ENCODE assay signal across 17 cellular contexts in the genomic region with DNA sequence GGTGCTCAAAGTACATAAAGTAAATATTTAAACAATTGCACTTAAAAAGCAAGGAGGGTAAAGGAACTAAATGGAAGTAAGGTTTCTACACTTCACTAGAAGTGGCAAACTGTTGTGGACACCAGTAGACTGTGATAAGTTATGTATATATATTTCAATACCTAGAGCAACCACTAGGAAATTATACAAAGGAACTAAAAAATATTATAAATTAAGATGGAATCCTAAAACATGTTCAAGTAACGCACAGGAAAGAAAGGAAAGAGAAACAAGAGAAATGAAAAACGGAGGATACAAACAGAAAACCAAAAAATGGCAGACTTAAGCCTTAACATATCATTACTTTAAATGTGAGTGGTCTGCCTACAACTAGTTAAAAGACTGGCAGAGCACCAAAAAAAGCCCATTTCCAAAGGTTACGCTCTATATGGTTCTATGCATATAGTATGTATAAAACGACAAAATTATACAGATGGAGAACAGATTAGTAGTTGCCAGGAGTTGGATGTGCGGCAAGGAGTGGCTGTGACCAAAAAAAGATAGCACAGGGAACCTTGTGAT. TPM values are rescaled to one million over a fixed set of nuclear protein-coding genes. Genes with fewer than 3 reads are reported as not detected.
DNase-seq lines count a peak whose midpoint lies in the region; ATAC-seq, FAIRE-seq and TF ChIP-seq lines count a peak whose summit lies in the region.
"Had no signal": no experiment of that assay in that cellular context is flagged by ENCODE, and none has a peak within 500 bp of the region (broad histone marks: within the 10 kb centered on the region; RNA-seq: fewer than 3 reads in every experiment).

No MANE protein-coding gene starts in this region.

- intact Hi-C loops in colonic mucosa (cut with DNase I), result no loop called here
- intact Hi-C loops in kidney (cut with DNase I), result no loop called here

- no peak overlapping the region for H2BK120ac ChIP-seq in H9 (ENCODE audit: low read depth, low read length, poor library complexity, severe bottlenecking)

- TF ChIP-seq CTCF in BE2C (IDR thresholded peaks at IDR 0.05; ENCODE audit: low read depth, low read length) (peak; percentile 5; the same call in 1 of the 2 replicates), H9 (conservative IDR thresholded peaks at IDR 0.05) (peak; percentile 44; the same call in 2 of the 3 replicates), colonic mucosa (IDR thresholded peaks at IDR 0.05) (peak; percentile 15), mesothelial cell of epicardium (IDR thresholded peaks at IDR 0.05; ENCODE audit: unreplicated experiment) (peak; percentile 79), kidney (IDR thresholded peaks at IDR 0.05; ENCODE audit: borderline replicate concordance, extremely low read depth, insufficient read depth) (no peak)

- H3K27ac ChIP-seq in H9 (ENCODE audit: insufficient read length, low read depth, low read length) (no peak overlapping the region), colonic mucosa (no peak overlapping the region), kidney (ENCODE audit: low read depth in 2 of 2, low read length in 2 of 2) (no peak overlapping the region)
- H3K27ac ChIP-seq: esophagus muscularis mucosa, skin epidermis had no signal

- no peaks in the 10 kb centered on the region for H3K36me3 ChIP-seq in BE2C
- H3K36me3 ChIP-seq in colonic mucosa, result no peaks in the 10 kb centered on the region
- no peaks in the 10 kb centered on the region for H3K36me3 ChIP-seq in kidney (ENCODE audit: control insufficient read depth in 1 of 2, insufficient read depth in 2 of 2, low read length in 2 of 2)

- H3K23me2 ChIP-seq in H9 (ENCODE audit: insufficient read length, low read depth, low read length, poor library complexity, severe bottlenecking), result no peaks in the 10 kb centered on the region

- no peak overlapping the region for H3K4me3 Mint-ChIP-seq in H9
- H3K4me3 Mint-ChIP-seq in mesothelial cell of epicardium, result no peak overlapping the region
- H3K4me3 Mint-ChIP-seq in activated naive CD8-positive, alpha-beta T cell treated with anti-CD3 and anti-CD28 coated beads, Interleukin-2, amount 50 U/mL, for 24 hours, result no peak overlapping the region
- H3K4me3 Mint-ChIP-seq: activated naive CD8-positive, alpha-beta T cell treated with anti-CD3 and anti-CD28 coated beads, Interleukin-2, amount 10 ng/mL, durations not matched to agents 7 days and 5 days had no signal

- H3K4me1 Mint-ChIP-seq in H9 (peaks cover 14 to 19% of the 10 kb centered on the region in 2 experiments), mesothelial cell of epicardium (no peaks in the 10 kb centered on the region)
- H3K4me1 Mint-ChIP-seq in activated naive CD8-positive, alpha-beta T cell treated with anti-CD3 and anti-CD28 coated beads, Interleukin-2, amount 50 U/mL, for 24 hours, result peaks cover 11% of the 10 kb centered on the region

- H3K79me1 ChIP-seq in H9 (ENCODE audit: insufficient read depth, low read depth, low read length, poor library complexity, severe bottlenecking), result no peaks in the 10 kb centered on the region

- no peak overlapping the region for H3K56ac ChIP-seq in H9 (ENCODE audit: insufficient read length, low read depth, low read length)

- no peak overlapping the region for H2BK20ac ChIP-seq in H9 (ENCODE audit: low read depth, low read length, poor library complexity, severe bottlenecking)

- peaks cover 3 to 7% of the 10 kb centered on the region in 2 experiments; a peak in 3 of 5 replicates for H3K9me3 Mint-ChIP-seq in H9
- peaks cover 39% of the 10 kb centered on the region for H3K9me3 Mint-ChIP-seq in mesothelial cell of epicardium
- H3K9me3 Mint-ChIP-seq in activated naive CD8-positive, alpha-beta T cell treated with anti-CD3 and anti-CD28 coated beads, Interleukin-2, amount 50 U/mL, for 24 hours, result peaks cover 16% of the 10 kb centered on the region

- no peaks in the 10 kb centered on the region for H4K20me1 ChIP-seq in H9 (ENCODE audit: control insufficient read depth, insufficient read depth, insufficient read length)

- no peak overlapping the region for H2AK5ac ChIP-seq in H9 (ENCODE audit: insufficient read length, low read length)

- H3K14ac ChIP-seq in H9 (ENCODE audit: insufficient read depth, low read length), result no peak overlapping the region

- H3K27me3 Mint-ChIP-seq in H9 (ENCODE audit: low read depth) (no peaks in the 10 kb centered on the region), mesothelial cell of epicardium (ENCODE audit: low read depth) (no peaks in the 10 kb centered on the region)
- H3K27me3 Mint-ChIP-seq in activated naive CD8-positive, alpha-beta T cell treated with anti-CD3 and anti-CD28 coated beads, Interleukin-2, amount 50 U/mL, for 24 hours, result no peaks in the 10 kb centered on the region
- H3K27me3 Mint-ChIP-seq: activated naive CD8-positive, alpha-beta T cell treated with anti-CD3 and anti-CD28 coated beads, Interleukin-2, amount 10 ng/mL, durations not matched to agents 7 days and 5 days had no signal

- H2BK15ac ChIP-seq in H9 (ENCODE audit: low read depth, low read length), result no peak overlapping the region

- H4K8ac ChIP-seq in H9 (replicated peaks; ENCODE audit: insufficient read length, low read depth, low read length), result no peak overlapping the region

- H3K79me2 ChIP-seq in H9 (ENCODE audit: insufficient read depth, low read length), result no peaks in the 10 kb centered on the region

- H3K36me3 Mint-ChIP-seq in H9 (ENCODE audit: insufficient read depth in 1 of 3, low read depth in 3 of 3) (peaks cover 7 to 23% (median 19%) of the 10 kb centered on the region in 3 experiments), mesothelial cell of epicardium (peaks cover 55% of the 10 kb centered on the region)
- peaks cover 57% of the 10 kb centered on the region for H3K36me3 Mint-ChIP-seq in activated naive CD8-positive, alpha-beta T cell treated with anti-CD3 and anti-CD28 coated beads, Interleukin-2, amount 50 U/mL, for 24 hours (ENCODE audit: low read depth)

- H3K9ac ChIP-seq in H9 (ENCODE audit: extremely low read depth, insufficient read length, low read length), result no peak overlapping the region
- no peak overlapping the region for H3K9ac ChIP-seq in colonic mucosa (ENCODE audit: low read depth in 2 of 2, low read length in 2 of 2)
- no peak overlapping the region for H3K9ac ChIP-seq in kidney (ENCODE audit: low read length in 2 of 2)

- no peak overlapping the region for H2AFZ ChIP-seq in H9 (ENCODE audit: low read length)

- no peak overlapping the region for H3K23ac ChIP-seq in H9 (ENCODE audit: insufficient read length, low read depth, low read length)

- H3T11ph ChIP-seq in H9 (ENCODE audit: low read length), result no peak overlapping the region

- H3K27ac Mint-ChIP-seq in H9, result no peak overlapping the region
- no peak overlapping the region for H3K27ac Mint-ChIP-seq in mesothelial cell of epicardium
- no peak overlapping the region for H3K27ac Mint-ChIP-seq in activated naive CD8-positive, alpha-beta T cell treated with anti-CD3 and anti-CD28 coated beads, Interleukin-2, amount 50 U/mL, for 24 hours
- H3K27ac Mint-ChIP-seq: activated naive CD8-positive, alpha-beta T cell treated with anti-CD3 and anti-CD28 coated beads, Interleukin-2, amount 10 ng/mL, durations not matched to agents 7 days and 5 days had no signal

- H3K4me1 ChIP-seq in BE2C (no peaks in the 10 kb centered on the region), H9 (ENCODE audit: insufficient read depth, low read length) (no peaks in the 10 kb centered on the region; the same call in 1 of the 2 replicates), colonic mucosa (no peaks in the 10 kb centered on the region), kidney (ENCODE audit: control insufficient read depth in 1 of 2, insufficient read depth in 1 of 2, low read depth in 1 of 2, low read length in 2 of 2) (no peaks in the 10 kb centered on the region)
- H3K4me1 ChIP-seq: esophagus muscularis mucosa had no signal

- H3K4me3 ChIP-seq in BE2C (ENCODE audit: low read depth, low read length) (no peak overlapping the region), colonic mucosa (no peak overlapping the region), kidney (ENCODE audit: low read length in 2 of 2) (no peak overlapping the region)
- H3K4me3 ChIP-seq: esophagus muscularis mucosa, skin epidermis had no signal

- no peaks in the 10 kb centered on the region for H3K9me3 ChIP-seq in BE2C
- no peaks in the 10 kb centered on the region for H3K9me3 ChIP-seq in H9 (ENCODE audit: control insufficient read depth, low read depth, low read length)
- no peaks in the 10 kb centered on the region for H3K9me3 ChIP-seq in colonic mucosa
- H3K9me3 ChIP-seq in kidney (ENCODE audit: control insufficient read depth in 1 of 2, low read length in 2 of 2), result no peaks in the 10 kb centered on the region
- H3K9me3 ChIP-seq: esophagus muscularis mucosa had no signal

- no peak overlapping the region for H2BK5ac ChIP-seq in H9 (ENCODE audit: insufficient read length, low read length)

- H4K91ac ChIP-seq in H9 (ENCODE audit: insufficient read length, low read depth, low read length), result no peak overlapping the region

- H3K18ac ChIP-seq in H9 (ENCODE audit: insufficient read length, low read depth, low read length), result no peak overlapping the region

- no peak for DNase-seq in BE2C
- DNase-seq in H9, result no peak
- no peak for DNase-seq in colonic mucosa
- DNase-seq in mesothelial cell of epicardium (ENCODE audit: low spot score in 2 of 2, unreplicated experiment in 2 of 2), result no peak
- no peak for DNase-seq in activated naive CD4-positive, alpha-beta T cell treated with anti-CD3 and anti-CD28 coated beads, Interleukin-2, amount 50 U/mL, for 16 hours
- DNase-seq in activated T-cell treated with anti-CD3 and anti-CD28 coated beads, Interleukin-2, amount 50 U/mL, for 1 hour, result no peak
- DNase-seq in kidney, result no peak
- DNase-seq in activated naive CD8-positive, alpha-beta T cell treated with anti-CD3 and anti-CD28 coated beads, Interleukin-2, amount 50 U/mL, for 24 hours, result no peak
- DNase-seq: activated naive CD8-positive, alpha-beta T cell treated with anti-CD3 and anti-CD28 coated beads, Interleukin-2, amount 10 ng/mL, durations not matched to agents 7 days and 5 days; H7; NCI-H1417 treated with DMSO at 0.1 percent for 48 hours; NCI-H2171; NCI-H82; occipital lobe had no signal

- no peak for FAIRE-seq in kidney (lab: Jason Lieb, UNC)
- FAIRE-seq: RCC 7860 had no signal

- no peak overlapping the region for H4K5ac ChIP-seq in H9 (ENCODE audit: insufficient read length, low read depth, low read length)

- no CpG with 5 or more reads among the region's 5 CpGs for WGBS in H9 (ENCODE audit: extremely low coverage, insufficient read length, low lambda C conversion rate)

- no peak overlapping the region for H3K4ac ChIP-seq in H9 (ENCODE audit: low read depth, low read length)

- ATAC-seq in activated naive CD8-positive, alpha-beta T cell treated with anti-CD3 and anti-CD28 coated beads, Interleukin-2, amount 50 U/mL, for 24 hours, result no peak

- no peaks in the 10 kb centered on the region for H3K27me3 ChIP-seq in BE2C
- H3K27me3 ChIP-seq in H9 (ENCODE audit: insufficient read depth, low read length), result no peaks in the 10 kb centered on the region
- H3K27me3 ChIP-seq in colonic mucosa, result no peaks in the 10 kb centered on the region
- H3K27me3 ChIP-seq: esophagus muscularis mucosa had no signal

- no peak overlapping the region for H2BK12ac ChIP-seq in H9 (ENCODE audit: insufficient read length, low read depth, low read length)

- no peak overlapping the region for H3K4me2 ChIP-seq in H9 (ENCODE audit: insufficient read depth, insufficient read length, low read length)

RNA-seq across cellular contexts. Expression of a gene that starts 19.0 kb away (rescaled TPM):
- 24.3 TPM for polyA plus RNA-seq in BE2C (2012; ENCODE audit: insufficient read depth, insufficient read length, low read depth)
- total RNA-seq in H9 (2021), result 49.3 and 50.4 TPM in 2 replicates
- 10 to 100 TPM; 56.5 to 60.9 TPM for total RNA-seq in colonic mucosa
- total RNA-seq in mesothelial cell of epicardium, result 100.0 to 111 TPM (median 104 TPM) in 3 replicates
- total RNA-seq in kidney, result 94.0 TPM
- polyA plus RNA-seq in kidney (ENCODE audit: insufficient read depth, low read depth, low replicate concordance), result 21.8 TPM
